11 cellular contexts compared by ENCODE assay signal in genomic region chr2:9663008-9663879, GRCh38. TPM values are rescaled to one million over a fixed set of nuclear protein-coding genes. Genes with fewer than 3 reads are reported as not detected.
DNase-seq lines count a peak whose midpoint lies in the region; ATAC-seq and TF ChIP-seq lines count a peak whose summit lies in the region.
"Had no signal": no experiment of that assay in that cellular context is flagged by ENCODE, and none has a peak within 500 bp of the region (broad histone marks: within the 10 kb centered on the region; RNA-seq: fewer than 3 reads in every experiment).

No MANE protein-coding gene starts in this region.

- H2AFZ ChIP-seq in MM.1S (ENCODE audit: low read length): no peak overlapping the region
- no peak overlapping the region for H2AFZ ChIP-seq in GM23248

- peaks cover 9% of the 10 kb centered on the region for H3K4me1 ChIP-seq in MM.1S (ENCODE audit: low read length)
- H3K4me1 ChIP-seq in GM23248 (ENCODE audit: insufficient read depth): peaks cover 17% of the 10 kb centered on the region

- DNase-seq in activated CD8-positive, alpha-beta memory T cell treated with anti-CD3 and anti-CD28 coated beads, Interleukin-2, amount 10 ng/mL, durations not matched to agents 7 days and 5 days: no peak
- no peak for DNase-seq in activated CD8-positive, alpha-beta memory T cell treated with anti-CD3 and anti-CD28 coated beads, Interleukin-2, amount 50 U/mL, for 48 hours
- peak; percentile 26 for DNase-seq in MM.1S
- no peak for DNase-seq in stimulated activated effector memory CD8-positive, alpha-beta T cell treated with anti-CD3 and anti-CD28 coated beads, Interleukin-12 subunit alpha, Interleukin-12 subunit beta, amount 100 ng/mL, for 72 hours (ENCODE audit: low spot score in 2 of 2)
- DNase-seq in activated gamma-delta T cell treated with Interleukin-2 at 50 U/mL for 16 hours: no peak
- no peak for DNase-seq in GM23248
- DNase-seq in central memory CD4-positive, alpha-beta T cell: no peak
- DNase-seq: stimulated activated naive B cell treated with anti-CD40 and anti-IgM and Interleukin-4, amounts not matched to agents 10 μg/mL and 1 μg/mL and 100 μg/mL, for 72 hours had no signal

- H3K79me2 ChIP-seq in MM.1S (ENCODE audit: low read length): no peaks in the 10 kb centered on the region
- H3K79me2 ChIP-seq in GM23248 (ENCODE audit: insufficient read depth): no peaks in the 10 kb centered on the region

- H3K27me3 ChIP-seq in MM.1S (replicated peaks; ENCODE audit: insufficient read depth, low read length) (no peaks in the 10 kb centered on the region), GM23248 (replicated peaks; ENCODE audit: insufficient read depth) (no peaks in the 10 kb centered on the region)

- WGBS in GM23248 (ENCODE audit: low coverage in 1 of 2, low lambda C conversion rate in 2 of 2, missing lambda C conversion rate in 2 of 2), 2 experiments: 85 to 87% methylated on average over 7 of the region's 7 CpGs

- peaks cover 2% of the 10 kb centered on the region for H3K36me3 Mint-ChIP-seq in activated CD8-positive, alpha-beta memory T cell treated with anti-CD3 and anti-CD28 coated beads, Interleukin-2, amount 10 ng/mL, durations not matched to agents 7 days and 5 days
- H3K36me3 Mint-ChIP-seq in stimulated activated effector memory CD8-positive, alpha-beta T cell treated with anti-CD3 and anti-CD28 coated beads, Interleukin-12 subunit alpha, Interleukin-12 subunit beta, amount 100 ng/mL, for 72 hours: no peaks in the 10 kb centered on the region
- H3K36me3 Mint-ChIP-seq: stimulated activated naive B cell treated with anti-CD40 and anti-IgM and Interleukin-4, amounts not matched to agents 10 μg/mL and 1 μg/mL and 100 μg/mL, for 72 hours had no signal

- H4K20me1 ChIP-seq in MM.1S (ENCODE audit: insufficient read depth, low read length) (no peaks in the 10 kb centered on the region), GM23248 (ENCODE audit: insufficient read depth) (no peaks in the 10 kb centered on the region)

- ATAC-seq in activated CD8-positive, alpha-beta memory T cell treated with anti-CD3 and anti-CD28 coated beads, Interleukin-2, amount 10 ng/mL, durations not matched to agents 7 days and 5 days: peak; percentile 69
- peak; percentile 65 for ATAC-seq in HG02610 (IDR thresholded peaks at IDR 0.05; ENCODE audit: unreplicated experiment)
- peak; percentile 95 for ATAC-seq in stimulated activated effector memory CD8-positive, alpha-beta T cell treated with anti-CD3 and anti-CD28 coated beads, Interleukin-12 subunit alpha, Interleukin-12 subunit beta, amount 100 ng/mL, for 72 hours
- ATAC-seq: HCT116; stimulated activated naive B cell treated with anti-CD40 and anti-IgM and Interleukin-4, amounts not matched to agents 10 μg/mL and 1 μg/mL and 100 μg/mL, for 72 hours had no signal

- H3K9ac ChIP-seq in MM.1S (ENCODE audit: low read length): no peak overlapping the region
- H3K9ac ChIP-seq in GM23248: no peak overlapping the region

- H3K4me1 Mint-ChIP-seq in activated CD8-positive, alpha-beta memory T cell treated with anti-CD3 and anti-CD28 coated beads, Interleukin-2, amount 10 ng/mL, durations not matched to agents 7 days and 5 days: peaks cover 32% of the 10 kb centered on the region
- H3K4me1 Mint-ChIP-seq in stimulated activated effector memory CD8-positive, alpha-beta T cell treated with anti-CD3 and anti-CD28 coated beads, Interleukin-12 subunit alpha, Interleukin-12 subunit beta, amount 100 ng/mL, for 72 hours: peaks cover 52% of the 10 kb centered on the region

- H3K27ac Mint-ChIP-seq in activated CD8-positive, alpha-beta memory T cell treated with anti-CD3 and anti-CD28 coated beads, Interleukin-2, amount 10 ng/mL, durations not matched to agents 7 days and 5 days: peak overlapping the region; percentile 73
- peak overlapping the region; percentile 40 for H3K27ac Mint-ChIP-seq in stimulated activated effector memory CD8-positive, alpha-beta T cell treated with anti-CD3 and anti-CD28 coated beads, Interleukin-12 subunit alpha, Interleukin-12 subunit beta, amount 100 ng/mL, for 72 hours
- H3K27ac Mint-ChIP-seq: stimulated activated naive B cell treated with anti-CD40 and anti-IgM and Interleukin-4, amounts not matched to agents 10 μg/mL and 1 μg/mL and 100 μg/mL, for 72 hours had no signal

- peaks cover 3% of the 10 kb centered on the region; the same call in 1 of the 2 replicates for H3F3A ChIP-seq in MM.1S (ENCODE audit: insufficient read depth, low read length)
- 0 out of 2 replicates have a peak, but pooled peaks cover 4% of the 10 kb centered on the region for H3F3A ChIP-seq in GM23248 (ENCODE audit: insufficient read depth)

- H3K9me2 ChIP-seq in MM.1S (replicated peaks; ENCODE audit: insufficient read depth, low read length): no peaks in the 10 kb centered on the region
- H3K9me2 ChIP-seq in GM23248 (ENCODE audit: insufficient read depth): no peaks in the 10 kb centered on the region

- peaks cover 8% of the 10 kb centered on the region for H3K27me3 Mint-ChIP-seq in activated CD8-positive, alpha-beta memory T cell treated with anti-CD3 and anti-CD28 coated beads, Interleukin-2, amount 10 ng/mL, durations not matched to agents 7 days and 5 days

- peak overlapping the region; percentile 9 for H3K4me3 Mint-ChIP-seq in activated CD8-positive, alpha-beta memory T cell treated with anti-CD3 and anti-CD28 coated beads, Interleukin-2, amount 10 ng/mL, durations not matched to agents 7 days and 5 days
- peak overlapping the region; percentile 32 for H3K4me3 Mint-ChIP-seq in stimulated activated effector memory CD8-positive, alpha-beta T cell treated with anti-CD3 and anti-CD28 coated beads, Interleukin-12 subunit alpha, Interleukin-12 subunit beta, amount 100 ng/mL, for 72 hours
- H3K4me3 Mint-ChIP-seq: stimulated activated naive B cell treated with anti-CD40 and anti-IgM and Interleukin-4, amounts not matched to agents 10 μg/mL and 1 μg/mL and 100 μg/mL, for 72 hours had no signal

- H3K36me3 ChIP-seq in MM.1S (replicated peaks; ENCODE audit: insufficient read depth, low read length) (no peaks in the 10 kb centered on the region), GM23248 (ENCODE audit: low read depth) (no peaks in the 10 kb centered on the region)

- in situ Hi-C loops in GM23248 (cut with MboI): no loop called here

- CTCF ChIA-PET in activated CD8-positive, alpha-beta memory T cell treated with anti-CD3 and anti-CD28 coated beads, Interleukin-2, amount 10 ng/mL, durations not matched to agents 7 days and 5 days (lab: Charles Lee): interaction anchor here (1.1 to 1.5 kb wide), 7 partner anchors 8 to 107 kb away, joined by 3 to 6 read pairs (median 5); no protein-coding TSS in a partner anchor

- H3K9me3 ChIP-seq in MM.1S (replicated peaks; ENCODE audit: insufficient read depth, low read length) (no peaks in the 10 kb centered on the region), GM23248 (ENCODE audit: low read depth) (no peaks in the 10 kb centered on the region)

- no peaks in the 10 kb centered on the region for H3K9me3 Mint-ChIP-seq in activated CD8-positive, alpha-beta memory T cell treated with anti-CD3 and anti-CD28 coated beads, Interleukin-2, amount 10 ng/mL, durations not matched to agents 7 days and 5 days (ENCODE audit: low read depth)
- H3K9me3 Mint-ChIP-seq in stimulated activated effector memory CD8-positive, alpha-beta T cell treated with anti-CD3 and anti-CD28 coated beads, Interleukin-12 subunit alpha, Interleukin-12 subunit beta, amount 100 ng/mL, for 72 hours: no peaks in the 10 kb centered on the region
- H3K9me3 Mint-ChIP-seq: stimulated activated naive B cell treated with anti-CD40 and anti-IgM and Interleukin-4, amounts not matched to agents 10 μg/mL and 1 μg/mL and 100 μg/mL, for 72 hours had no signal

- H3K4me3 ChIP-seq in MM.1S (ENCODE audit: low read length) (no peak overlapping the region), GM23248 (no peak overlapping the region)
- H3K4me3 ChIP-seq: skin epidermis had no signal

- no peak for TF ChIP-seq CTCF in MM.1S (IDR thresholded peaks at IDR 0.05; ENCODE audit: low read length)

- H3K4me2 ChIP-seq in MM.1S (ENCODE audit: low read depth, low read length) (no peak overlapping the region), GM23248 (ENCODE audit: unreplicated experiment) (no peak overlapping the region)

- H3K27ac ChIP-seq in MM.1S (ENCODE audit: low read length) (no peak overlapping the region), GM23248 (no peak overlapping the region)
- H3K27ac ChIP-seq: skin epidermis had no signal

RNA-seq across cellular contexts. Expression of gene YWHAQ, which starts 32.4 kb away (rescaled TPM):
- 100 to 1,000 TPM; 300 to 316 TPM for total RNA-seq in activated CD8-positive, alpha-beta memory T cell treated with anti-CD3 and anti-CD28 coated beads, Interleukin-2, amount 10 ng/mL, durations not matched to agents 7 days and 5 days
- total RNA-seq in GM23248 (2014; rRNA removed; shearing (Covaris generic)): 397 and 400 TPM in 2 replicates
- polyA plus RNA-seq in GM23248 (2016; fragmentation: Nextera tagmentation; extraction: Ambion mirVana): 694 and 728 TPM in 2 replicates
